19 cellular contexts compared by ENCODE assay signal in genomic region chr5:149185067-149185466, GRCh38.
"Had no signal": no experiment of that assay in that cellular context is flagged by ENCODE, and none has a peak within 500 bp of the region (broad histone marks: within the 10 kb centered on the region; RNA-seq: fewer than 3 reads in every experiment).

No MANE protein-coding gene starts in this region.

- H3K4me3 ChIP-seq: K562, SJSA1, SK-N-MC had no signal

- ATAC-seq: HepG2, K562, Panc1 had no signal

- H3K27me3 ChIP-seq: SJSA1 had no signal

- H3K27ac ChIP-seq: KMS-11, RWPE1, SJSA1, SK-N-MC had no signal

- DNase-seq: Kasumi-1, MM.1S, NCI-H1092 treated with DMSO at 0.1 percent for 48 hours, NCI-H1436, NCI-H187, NCI-H2029, NCI-H2081 treated with DMSO at 0.1 percent for 48 hours, NCI-H2171, NCI-H524, NCI-H526 treated with DMSO at 0.1 percent for 48 hours, NCI-H774, SIG-M5 had no signal

- H3K9me3 ChIP-seq: SJSA1 had no signal

- FAIRE-seq: HepG2, K562 had no signal
